25 cellular contexts compared by ENCODE assay signal in genomic region chr2:174704061-174704460, GRCh38.
A peak's percentile ranks its signal among the peaks of the same experiment; 100 is the strongest.
DNase-seq lines count a peak whose midpoint lies in the region; ATAC-seq, FAIRE-seq and TF ChIP-seq lines count a peak whose summit lies in the region.
"Had no signal": no experiment of that assay in that cellular context is flagged by ENCODE, and none has a peak within 500 bp of the region (broad histone marks: within the 10 kb centered on the region; RNA-seq: fewer than 3 reads in every experiment).

No MANE protein-coding gene starts in this region.

- DNase-seq in HepG2 (ENCODE audit: low spot score) (no peak), right lobe of liver (no peak), NB4 (ENCODE audit: low read depth) (peak; percentile 43), SKM-1 (lab: John Stamatoyannopoulos, UW; ENCODE audit: unreplicated experiment) (peak; percentile 43), superior temporal gyrus (ENCODE audit: extremely low spot score) (no peak), Karpas-422 (no peak)
- DNase-seq: 8988T; DMS53; H7; NCI-H1105 treated with DMSO at 0.1 percent for 48 hours; NCI-H2029 treated with DMSO at 0.1 percent for 48 hours; NCI-H226; NCI-H524; NCI-H774; NK-92 treated with Interleukin-12 subunit alpha and Interleukin-12 subunit beta, amount 100 ng/mL, for 24 hours; PC-9; RPMI8226; SHP77; SK-N-SH; T-helper 1 cell had no signal

- POLR2A ChIA-PET in HepG2 (lab: Yijun Ruan, JAX): no interaction called here

- no peak for TF ChIP-seq RAD21 in HepG2 (CRISPR knock-in tag; IDR thresholded peaks at IDR 0.05)

- TF ChIP-seq CTCF in HepG2 (CRISPR knock-in tag; IDR thresholded peaks at IDR 0.05): no peak
- no peak for TF ChIP-seq CTCF in right lobe of liver (IDR thresholded peaks at IDR 0.05)
- no peak for TF ChIP-seq CTCF in NB4 (IDR thresholded peaks at IDR 0.05; ENCODE audit: low read depth, low read length)

- no peak overlapping the region for H3K4me2 ChIP-seq in HepG2 (ENCODE audit: low read depth, low read length)
- no peak overlapping the region for H3K4me2 ChIP-seq in Karpas-422 (ENCODE audit: low read depth, low read length, poor library complexity, severe bottlenecking)
- H3K4me2 ChIP-seq: KMS-11, PC-9, SK-N-SH had no signal

- TF ChIP-seq EP300 in HepG2 (IDR thresholded peaks at IDR 0.05; ENCODE audit: low read depth in 2 of 2, low read length in 2 of 2): no peak
- no peak for TF ChIP-seq EP300 in HepG2 (CRISPR knock-in tag; IDR thresholded peaks at IDR 0.05; ENCODE audit: borderline replicate concordance)

- H3K9ac ChIP-seq in HepG2 (ENCODE audit: insufficient read depth, low read depth, low read length): no peak overlapping the region
- no peak overlapping the region for H3K9ac ChIP-seq in Karpas-422 (ENCODE audit: low read length)
- H3K9ac ChIP-seq: KMS-11, SK-N-SH had no signal

- BruUV-seq in HepG2 (replicated peaks; lab: Mats Ljungman, UMichigan): no TSS peak

- H4K20me1 ChIP-seq in HepG2 (ENCODE audit: insufficient read depth, low read length) (no peaks in the 10 kb centered on the region), Karpas-422 (ENCODE audit: insufficient read depth, low read depth, low read length) (no peaks in the 10 kb centered on the region)

- H3K79me2 ChIP-seq in HepG2 (ENCODE audit: insufficient read depth, low read length): no peaks in the 10 kb centered on the region
- H3K79me2 ChIP-seq in Karpas-422 (ENCODE audit: low read length): no peaks in the 10 kb centered on the region

- FAIRE-seq in HepG2 (lab: Jason Lieb, UNC): no peak
- FAIRE-seq: D721Med had no signal

- H3K9me3 ChIP-seq in HepG2 (ENCODE audit: low read length) (no peaks in the 10 kb centered on the region), right lobe of liver (no peaks in the 10 kb centered on the region), Karpas-422 (ENCODE audit: low read length) (no peaks in the 10 kb centered on the region)
- H3K9me3 ChIP-seq: SK-N-SH had no signal

- CTCF ChIA-PET in HepG2 (lab: Yijun Ruan, JAX; ENCODE audit: low intra/inter-chr PET ratio, low total read pairs): no interaction called here

- intact Hi-C loops in HepG2 (cut with micrococcal nuclease; ENCODE audit: unreplicated experiment) (loop anchor here (5.0 kb wide), 1 partner anchor 283 kb away; no protein-coding TSS in a partner anchor), right lobe of liver (cut with DNase I) (no loop called here)

- 10% methylated on average over 3 of the region's 3 CpGs for WGBS in HepG2 (ENCODE audit: low lambda C conversion rate)
- WGBS in right lobe of liver (ENCODE audit: insufficient coverage, low coverage, low lambda C conversion rate, missing lambda C conversion rate): 42% methylated on average over 3 of the region's 3 CpGs

- H3K27ac ChIP-seq in HepG2 (ENCODE audit: extremely low read length, insufficient read depth, low read length) (no peak overlapping the region), right lobe of liver (no peak overlapping the region), Karpas-422 (ENCODE audit: low read length) (no peak overlapping the region)
- H3K27ac ChIP-seq: C4-2B, KMS-11, PC-9 had no signal

- TF ChIP-seq POLR2A in HepG2 (IDR thresholded peaks at IDR 0.05; ENCODE audit: insufficient read depth in 1 of 2, low read depth in 2 of 2, low read length in 2 of 2) (no peak), right lobe of liver (IDR thresholded peaks at IDR 0.05) (no peak), NB4 (IDR thresholded peaks at IDR 0.05; ENCODE audit: extremely low read depth, insufficient read length) (no peak)

- H3K4me1 ChIP-seq in HepG2 (ENCODE audit: insufficient read depth, low read length) (no peaks in the 10 kb centered on the region), right lobe of liver (peaks cover 0 to 22% (median 0%) of the 10 kb centered on the region in 4 donors), Karpas-422 (ENCODE audit: low read length) (no peaks in the 10 kb centered on the region)

- H3K9me2 ChIP-seq in Karpas-422 (replicated peaks; ENCODE audit: insufficient read depth, low read length): no peaks in the 10 kb centered on the region
- H3K9me2 ChIP-seq: SK-N-SH had no signal

- H3K4me3 ChIP-seq in HepG2 (replicated peaks in 1 of 3; ENCODE audit: insufficient read depth in 1 of 3, low read depth in 2 of 3, low read length in 3 of 3) (no peak overlapping the region), right lobe of liver (no peak overlapping the region), NB4 (ENCODE audit: low read depth, low read length) (no peak overlapping the region), Karpas-422 (ENCODE audit: low read length) (no peak overlapping the region)
- H3K4me3 ChIP-seq: PC-9 had no signal

- in situ Hi-C loops in HepG2 (cut with HindIII; ENCODE audit: extremely low pct_ligation_motif_present, low pct_unique_long_range_greater_than_20kb): no loop called here

- ATAC-seq in HepG2 (no peak), right lobe of liver (no peak), GM21825 (IDR thresholded peaks at IDR 0.05; ENCODE audit: unreplicated experiment) (no peak), HG03460 (IDR thresholded peaks at IDR 0.05; ENCODE audit: unreplicated experiment) (no peak)

- H2AFZ ChIP-seq in HepG2 (ENCODE audit: low read length) (no peak overlapping the region), Karpas-422 (ENCODE audit: low read length) (no peak overlapping the region)
- H2AFZ ChIP-seq: PC-9 had no signal

- H3K36me3 ChIP-seq in HepG2 (replicated peaks in 1 of 2; ENCODE audit: control insufficient read depth in 1 of 2, insufficient read depth in 2 of 2, low read length in 2 of 2) (no peaks in the 10 kb centered on the region), right lobe of liver (no peaks in the 10 kb centered on the region), Karpas-422 (ENCODE audit: insufficient read depth, low read length) (no peaks in the 10 kb centered on the region)

- peaks cover 0 to 5% of the 10 kb centered on the region in 2 experiments; a peak in 1 of 5 replicates for H3K27me3 ChIP-seq in HepG2 (ENCODE audit: control insufficient read depth in 1 of 2, insufficient read depth in 2 of 2, low read length in 2 of 2)
- no peaks in the 10 kb centered on the region for H3K27me3 ChIP-seq in right lobe of liver
- no peaks in the 10 kb centered on the region for H3K27me3 ChIP-seq in Karpas-422 (ENCODE audit: low read length)

TF ChIP-seq in HepG2, 621 proteins besides CTCF, POLR2A, EP300 and RAD21:
- 0 out of 2 replicates have a peak, but pooled peaks have one; percentile 14 for TF ChIP-seq ATF7 (IDR thresholded peaks at IDR 0.05)
- no peak for TF ChIP-seq ATF7 (CRISPR knock-in tag; IDR thresholded peaks at IDR 0.05)
- peak; percentile 61; the same call in 1 of the 2 replicates for TF ChIP-seq CEBPB (IDR thresholded peaks at IDR 0.05; ENCODE audit: borderline replicate concordance, low read depth, low read length)
- TF ChIP-seq ZNF382 (CRISPR knock-in tag; IDR thresholded peaks at IDR 0.05; ENCODE audit: borderline replicate concordance): no peak

Comparison
In these comparisons a context has a peak if more than half of its experiments do, and no peak if none do; other contexts are left out.
1. DNase-seq: peak in NB4 (single experiment) and SKM-1 (single experiment); none in HepG2 (single experiment), right lobe of liver (0 of 3), superior temporal gyrus (single experiment) and Karpas-422 (single experiment).